ENCODE assay signal across 8 cellular contexts in genomic region chr11:13152736-13153541, GRCh38.
A peak's percentile ranks its signal among the peaks of the same experiment; 100 is the strongest.
DNase-seq lines count a peak whose midpoint lies in the region; ATAC-seq, FAIRE-seq and TF ChIP-seq lines count a peak whose summit lies in the region.

No MANE protein-coding gene starts in this region.

- H3K27ac ChIP-seq in cardiac muscle cell: no peak overlapping the region
- no peak overlapping the region for H3K27ac ChIP-seq in Peyer's patch
- no peak overlapping the region for H3K27ac ChIP-seq in transverse colon

- ATAC-seq in left cardiac atrium (no peak), GM21381 (IDR thresholded peaks at IDR 0.05; ENCODE audit: unreplicated experiment) (no peak), HG03378 (IDR thresholded peaks at IDR 0.05; ENCODE audit: unreplicated experiment) (no peak)

- H3K36me3 ChIP-seq in cardiac muscle cell (no peaks in the 10 kb centered on the region), Peyer's patch (no peaks in the 10 kb centered on the region), transverse colon (no peaks in the 10 kb centered on the region)

- TF ChIP-seq POLR2A in Peyer's patch (IDR thresholded peaks at IDR 0.05) (no peak), transverse colon (IDR thresholded peaks at IDR 0.05) (no peak)

- TF ChIP-seq CTCF in cardiac muscle cell (IDR thresholded peaks at IDR 0.05; ENCODE audit: low read depth, low read length): peak; percentile 61
- TF ChIP-seq CTCF in Peyer's patch (IDR thresholded peaks at IDR 0.05): peak in 4 of 6 experiments; percentile 12 to 70 (median 64)
- peak; percentile 24 to 55 (median 41) for TF ChIP-seq CTCF in transverse colon (IDR thresholded peaks at IDR 0.05)

- H3K4me1 ChIP-seq in cardiac muscle cell (ENCODE audit: low read depth) (no peaks in the 10 kb centered on the region), Peyer's patch (no peaks in the 10 kb centered on the region), transverse colon (no peaks in the 10 kb centered on the region)

- intact Hi-C loops in left cardiac atrium (cut with DNase I): loop anchor here (5.0 to 10.0 kb wide), 2 partner anchors 186 to 188 kb away; no protein-coding TSS in a partner anchor
- intact Hi-C loops in transverse colon (cut with DNase I; ENCODE audit: low total_unique reads): no loop called here

- 36 to 45% methylated on average over 2 of the region's 2 CpGs for WGBS in transverse colon (ENCODE audit: low coverage in 1 of 2), 2 donors

- H3K27me3 ChIP-seq in cardiac muscle cell: no peaks in the 10 kb centered on the region
- H3K27me3 ChIP-seq in Peyer's patch: no peaks in the 10 kb centered on the region
- H3K27me3 ChIP-seq in transverse colon: no peaks in the 10 kb centered on the region

- in situ Hi-C loops in transverse colon (cut with MboI; ENCODE audit: low pct_ligation_motif_present in 1 of 4, low pct_unique_long_range_greater_than_20kb in 1 of 4, low sequenced_read_pairs in 3 of 4): loop anchor here in 1 of 4 donors (10.0 kb wide), 1 partner anchor 178 kb away; no protein-coding TSS in a partner anchor

- no peak for TF ChIP-seq EP300 in transverse colon (IDR thresholded peaks at IDR 0.05; ENCODE audit: low read depth)

- no peak overlapping the region for H3K4me3 ChIP-seq in cardiac muscle cell
- no peak overlapping the region for H3K4me3 ChIP-seq in Peyer's patch
- no peak overlapping the region for H3K4me3 ChIP-seq in transverse colon

- peak; percentile 97 for FAIRE-seq in frontal cortex (lab: Jason Lieb, UNC)

- DNase-seq in cardiac muscle cell (ENCODE audit: low read depth in 1 of 2, low spot score in 1 of 2): peak; percentile 29 to 53
- DNase-seq in left cardiac atrium: no peak
- no peak for DNase-seq in Peyer's patch
- DNase-seq in frontal cortex (ENCODE audit: low spot score in 2 of 2): peak in 1 of 2 donors; percentile 30
- no peak for DNase-seq in transverse colon
- DNase-seq in RKO (ENCODE audit: low spot score): no peak

- H3K9me3 ChIP-seq in cardiac muscle cell (ENCODE audit: low read depth) (no peaks in the 10 kb centered on the region), Peyer's patch (peaks cover 0 to 4% (median 0%) of the 10 kb centered on the region in 4 donors), transverse colon (peaks cover 6% of the 10 kb centered on the region in 2 donors)

Comparison
In these comparisons a context has a peak if more than half of its experiments do, and no peak if none do; other contexts are left out.
1. DNase-seq: peak in cardiac muscle cell (2 of 2); none in left cardiac atrium (single experiment), Peyer's patch (0 of 3), transverse colon (single experiment) and RKO (single experiment).
2. Peak in every context shown above with its lines, with median percentiles within 50 percentile points of each other: CTCF ChIP-seq.